21 cellular contexts compared by ENCODE assay signal in genomic region chr9:89368550-89368949, GRCh38. TPM values are rescaled to one million over a fixed set of nuclear protein-coding genes. Genes with fewer than 3 reads are reported as not detected.
A peak's percentile ranks its signal among the peaks of the same experiment; 100 is the strongest.
DNase-seq lines count a peak whose midpoint lies in the region; ATAC-seq and TF ChIP-seq lines count a peak whose summit lies in the region.
"Had no signal": no experiment of that assay in that cellular context is flagged by ENCODE, and none has a peak within 500 bp of the region (broad histone marks: within the 10 kb centered on the region; RNA-seq: fewer than 3 reads in every experiment).

No MANE protein-coding gene starts in this region.

- POLR2A ChIA-PET in activated CD8-positive, alpha-beta T cell treated with anti-CD3 and anti-CD28 coated beads, Interleukin-2, amount 10 ng/mL, durations not matched to agents 7 days and 5 days (lab: Charles Lee): no interaction called here
- POLR2A ChIA-PET in activated CD8-positive, alpha-beta T cell treated with anti-CD3 and anti-CD28 coated beads for 36 hours (lab: Charles Lee): interaction anchor here (0.6 to 1.8 kb wide), 4 partner anchors 8 to 38 kb away, joined by 3 to 6 read pairs (median 4); no protein-coding TSS in a partner anchor

- CTCF ChIA-PET in activated CD8-positive, alpha-beta T cell treated with anti-CD3 and anti-CD28 coated beads, Interleukin-2, amount 10 ng/mL, durations not matched to agents 7 days and 5 days (lab: Charles Lee): no interaction called here
- CTCF ChIA-PET in activated CD8-positive, alpha-beta T cell treated with anti-CD3 and anti-CD28 coated beads for 36 hours (lab: Charles Lee): no interaction called here

- peaks cover 0 to 5% (median 0%) of the 10 kb centered on the region in 9 donors for H3K36me3 ChIP-seq in heart right ventricle
- H3K36me3 ChIP-seq: Peyer's patch had no signal

- no peaks in the 10 kb centered on the region for H3K27me3 ChIP-seq in heart right ventricle
- H3K27me3 ChIP-seq: Peyer's patch had no signal

- intact Hi-C loops in activated CD8-positive, alpha-beta T cell treated with anti-CD3 and anti-CD28 coated beads for 36 hours (cut with micrococcal nuclease): no loop called here
- intact Hi-C loops in heart right ventricle (cut with DNase I): no loop called here

- H3K27me3 Mint-ChIP-seq in activated CD8-positive, alpha-beta T cell treated with anti-CD3 and anti-CD28 coated beads, Interleukin-2, amount 10 ng/mL, durations not matched to agents 7 days and 5 days (ENCODE audit: low read depth): no peaks in the 10 kb centered on the region
- H3K27me3 Mint-ChIP-seq in activated CD8-positive, alpha-beta T cell treated with anti-CD3 and anti-CD28 coated beads for 36 hours: no peaks in the 10 kb centered on the region
- no peaks in the 10 kb centered on the region for H3K27me3 Mint-ChIP-seq in activated naive CD8-positive, alpha-beta T cell
- H3K27me3 Mint-ChIP-seq in effector memory CD8-positive, alpha-beta T cell: no peaks in the 10 kb centered on the region
- H3K27me3 Mint-ChIP-seq in stimulated activated naive B cell treated with anti-CD40 and anti-IgM and Interleukin-4, amounts not matched to agents 10 μg/mL and 1 μg/mL and 100 μg/mL, for 72 hours: no peaks in the 10 kb centered on the region
- H3K27me3 Mint-ChIP-seq: CD4-positive, alpha-beta T cell had no signal

- TF ChIP-seq CTCF in activated CD8-positive, alpha-beta T cell treated with anti-CD3 and anti-CD28 coated beads for 36 hours (IDR thresholded peaks at IDR 0.05): no peak
- no peak for TF ChIP-seq CTCF in heart right ventricle (IDR thresholded peaks at IDR 0.05)

- H3K4me3 ChIP-seq in heart right ventricle: no peak overlapping the region
- H3K4me3 ChIP-seq: A549, GM23338, Peyer's patch had no signal

- H3K4me3 Mint-ChIP-seq in activated CD8-positive, alpha-beta T cell treated with anti-CD3 and anti-CD28 coated beads, Interleukin-2, amount 10 ng/mL, durations not matched to agents 7 days and 5 days: no peak overlapping the region
- H3K4me3 Mint-ChIP-seq in activated CD8-positive, alpha-beta T cell treated with anti-CD3 and anti-CD28 coated beads for 36 hours: no peak overlapping the region
- H3K4me3 Mint-ChIP-seq in activated naive CD8-positive, alpha-beta T cell: no peak overlapping the region
- no peak overlapping the region for H3K4me3 Mint-ChIP-seq in effector memory CD8-positive, alpha-beta T cell
- H3K4me3 Mint-ChIP-seq in stimulated activated naive B cell treated with anti-CD40 and anti-IgM and Interleukin-4, amounts not matched to agents 10 μg/mL and 1 μg/mL and 100 μg/mL, for 72 hours: no peak overlapping the region
- H3K4me3 Mint-ChIP-seq: CD4-positive, alpha-beta T cell; GM23338 had no signal

- H3K4me1 Mint-ChIP-seq in activated CD8-positive, alpha-beta T cell treated with anti-CD3 and anti-CD28 coated beads, Interleukin-2, amount 10 ng/mL, durations not matched to agents 7 days and 5 days (ENCODE audit: low read depth): peaks cover 23% of the 10 kb centered on the region
- H3K4me1 Mint-ChIP-seq in activated CD8-positive, alpha-beta T cell treated with anti-CD3 and anti-CD28 coated beads for 36 hours (ENCODE audit: low read depth): peaks cover 22% of the 10 kb centered on the region
- peaks cover 14% of the 10 kb centered on the region for H3K4me1 Mint-ChIP-seq in activated naive CD8-positive, alpha-beta T cell (ENCODE audit: low read depth)
- peaks cover 15% of the 10 kb centered on the region in 2 donors for H3K4me1 Mint-ChIP-seq in effector memory CD8-positive, alpha-beta T cell (ENCODE audit: low read depth in 2 of 2)
- H3K4me1 Mint-ChIP-seq in stimulated activated naive B cell treated with anti-CD40 and anti-IgM and Interleukin-4, amounts not matched to agents 10 μg/mL and 1 μg/mL and 100 μg/mL, for 72 hours: peaks cover 16 to 23% of the 10 kb centered on the region in 2 donors
- H3K4me1 Mint-ChIP-seq: GM23338 had no signal

- ATAC-seq in activated CD8-positive, alpha-beta T cell treated with anti-CD3 and anti-CD28 coated beads, Interleukin-2, amount 10 ng/mL, durations not matched to agents 7 days and 5 days: no peak
- ATAC-seq in activated CD8-positive, alpha-beta T cell treated with anti-CD3 and anti-CD28 coated beads for 36 hours: no peak
- ATAC-seq in effector memory CD8-positive, alpha-beta T cell (replicated peaks): no peak
- ATAC-seq in stimulated activated naive B cell treated with anti-CD40 and anti-IgM and Interleukin-4, amounts not matched to agents 10 μg/mL and 1 μg/mL and 100 μg/mL, for 72 hours (replicated peaks): no peak
- ATAC-seq in GM19035 (IDR thresholded peaks at IDR 0.05; ENCODE audit: unreplicated experiment) (no peak), heart right ventricle (no peak), GM18870 (IDR thresholded peaks at IDR 0.05; ENCODE audit: unreplicated experiment) (no peak)
- ATAC-seq: GM23338, HCT116 had no signal

- H3K27ac Mint-ChIP-seq in activated CD8-positive, alpha-beta T cell treated with anti-CD3 and anti-CD28 coated beads, Interleukin-2, amount 10 ng/mL, durations not matched to agents 7 days and 5 days: peak overlapping the region; percentile 9
- no peak overlapping the region for H3K27ac Mint-ChIP-seq in activated CD8-positive, alpha-beta T cell treated with anti-CD3 and anti-CD28 coated beads for 36 hours
- H3K27ac Mint-ChIP-seq in activated naive CD8-positive, alpha-beta T cell: peak overlapping the region; percentile 72
- H3K27ac Mint-ChIP-seq in effector memory CD8-positive, alpha-beta T cell: peak overlapping the region; percentile 22 to 32
- peak overlapping the region; percentile 63 for H3K27ac Mint-ChIP-seq in stimulated activated naive B cell treated with anti-CD40 and anti-IgM and Interleukin-4, amounts not matched to agents 10 μg/mL and 1 μg/mL and 100 μg/mL, for 72 hours
- H3K27ac Mint-ChIP-seq: CD4-positive, alpha-beta T cell; GM23338 had no signal

- WGBS in heart right ventricle, 2 donors: 83 to 85% methylated on average over 7 of the region's 7 CpGs

- DNase-seq in activated CD8-positive, alpha-beta T cell treated with anti-CD3 and anti-CD28 coated beads, Interleukin-2, amount 10 ng/mL, durations not matched to agents 7 days and 5 days: no peak
- no peak for DNase-seq in activated CD8-positive, alpha-beta T cell treated with anti-CD3 and anti-CD28 coated beads for 36 hours
- no peak for DNase-seq in effector memory CD8-positive, alpha-beta T cell
- DNase-seq in stimulated activated naive B cell treated with anti-CD40 and anti-IgM and Interleukin-4, amounts not matched to agents 10 μg/mL and 1 μg/mL and 100 μg/mL, for 72 hours: no peak
- no peak for DNase-seq in heart right ventricle
- DNase-seq: Caco-2; CD4-positive, alpha-beta T cell; GDM1; NCI-H1092 treated with DMSO at 0.1 percent for 48 hours; NCI-H2081; NCI-H2171 treated with DMSO at 0.1 percent for 48 hours; NCI-H446 treated with DMSO at 0.1 percent for 48 hours; NCI-H69; NK-92 treated with Interleukin-12 subunit alpha and Interleukin-12 subunit beta, amount 100 ng/mL, for 24 hours; Peyer's patch had no signal

- H3K4me1 ChIP-seq in heart right ventricle: no peaks in the 10 kb centered on the region
- H3K4me1 ChIP-seq: A549, Caco-2, Peyer's patch had no signal

- no peaks in the 10 kb centered on the region for H3K9me3 Mint-ChIP-seq in activated CD8-positive, alpha-beta T cell treated with anti-CD3 and anti-CD28 coated beads, Interleukin-2, amount 10 ng/mL, durations not matched to agents 7 days and 5 days (ENCODE audit: insufficient read depth)
- no peaks in the 10 kb centered on the region for H3K9me3 Mint-ChIP-seq in activated CD8-positive, alpha-beta T cell treated with anti-CD3 and anti-CD28 coated beads for 36 hours
- no peaks in the 10 kb centered on the region for H3K9me3 Mint-ChIP-seq in activated naive CD8-positive, alpha-beta T cell (ENCODE audit: low read depth)
- no peaks in the 10 kb centered on the region for H3K9me3 Mint-ChIP-seq in effector memory CD8-positive, alpha-beta T cell
- no peaks in the 10 kb centered on the region for H3K9me3 Mint-ChIP-seq in stimulated activated naive B cell treated with anti-CD40 and anti-IgM and Interleukin-4, amounts not matched to agents 10 μg/mL and 1 μg/mL and 100 μg/mL, for 72 hours
- H3K9me3 Mint-ChIP-seq: CD4-positive, alpha-beta T cell; GM23338 had no signal

- no peaks in the 10 kb centered on the region for H3K36me3 Mint-ChIP-seq in activated CD8-positive, alpha-beta T cell treated with anti-CD3 and anti-CD28 coated beads, Interleukin-2, amount 10 ng/mL, durations not matched to agents 7 days and 5 days (ENCODE audit: low read depth)
- no peaks in the 10 kb centered on the region for H3K36me3 Mint-ChIP-seq in activated CD8-positive, alpha-beta T cell treated with anti-CD3 and anti-CD28 coated beads for 36 hours (ENCODE audit: low read depth)
- no peaks in the 10 kb centered on the region for H3K36me3 Mint-ChIP-seq in activated naive CD8-positive, alpha-beta T cell
- peaks cover 30% of the 10 kb centered on the region for H3K36me3 Mint-ChIP-seq in effector memory CD8-positive, alpha-beta T cell (ENCODE audit: insufficient read depth)
- peaks cover 8 to 29% of the 10 kb centered on the region in 2 donors for H3K36me3 Mint-ChIP-seq in stimulated activated naive B cell treated with anti-CD40 and anti-IgM and Interleukin-4, amounts not matched to agents 10 μg/mL and 1 μg/mL and 100 μg/mL, for 72 hours

- no peaks in the 10 kb centered on the region for H3K9me3 ChIP-seq in heart right ventricle
- H3K9me3 ChIP-seq: A549, Caco-2, Peyer's patch had no signal

- no peak overlapping the region for H3K27ac ChIP-seq in heart right ventricle
- H3K27ac ChIP-seq: A549, Peyer's patch had no signal

RNA-seq across cellular contexts. Expression of gene SECISBP2, which starts 50.2 kb away (rescaled TPM):
- total RNA-seq in activated CD8-positive, alpha-beta T cell treated with anti-CD3 and anti-CD28 coated beads, Interleukin-2, amount 10 ng/mL, durations not matched to agents 7 days and 5 days: 10 to 100 TPM; 35.8 to 37.5 TPM
- 10 to 100 TPM; 40.4 to 42.5 TPM for total RNA-seq in activated CD8-positive, alpha-beta T cell treated with anti-CD3 and anti-CD28 coated beads for 36 hours
- 10 to 100 TPM; 13.9 to 18.8 (median 17.0) TPM for total RNA-seq in heart right ventricle
- polyA plus RNA-seq in heart right ventricle: 10 to 100 TPM; 15.7 to 20.1 TPM

RNA-seq across cellular contexts. Expression of gene CKS2, which starts 57.6 kb away (rescaled TPM):
- 100 to 1,000 TPM; 204 TPM for total RNA-seq in activated CD8-positive, alpha-beta T cell treated with anti-CD3 and anti-CD28 coated beads, Interleukin-2, amount 10 ng/mL, durations not matched to agents 7 days and 5 days
- total RNA-seq in activated CD8-positive, alpha-beta T cell treated with anti-CD3 and anti-CD28 coated beads for 36 hours: 100 to 1,000 TPM; 221 to 230 TPM
- total RNA-seq in heart right ventricle: 10 to 100 TPM in 2 of 10 donors, 1 to 10 TPM in 8; 1.5 to 12.2 (median 5.4) TPM
- 10 to 100 TPM in 1 of 2 donors, 1 to 10 TPM in 1; 7.9 to 24.3 TPM for polyA plus RNA-seq in heart right ventricle

Comparison
In these comparisons a context has a peak if more than half of its experiments do, and no peak if none do; other contexts are left out.
1. RNA of gene CKS2, which starts 57.6 kb away (total RNA-seq): 221 to 230 TPM in activated CD8-positive, alpha-beta T cell treated with anti-CD3 and anti-CD28 coated beads for 36 hours and 204 TPM in activated CD8-positive, alpha-beta T cell treated with anti-CD3 and anti-CD28 coated beads, Interleukin-2, amount 10 ng/mL, durations not matched to agents 7 days and 5 days; 1.5 to 12.2 TPM in heart right ventricle; every median in the first group is over 10 times any median in the second.